Comparison of ENCODE assay signal across 20 cellular contexts in the genomic region with DNA sequence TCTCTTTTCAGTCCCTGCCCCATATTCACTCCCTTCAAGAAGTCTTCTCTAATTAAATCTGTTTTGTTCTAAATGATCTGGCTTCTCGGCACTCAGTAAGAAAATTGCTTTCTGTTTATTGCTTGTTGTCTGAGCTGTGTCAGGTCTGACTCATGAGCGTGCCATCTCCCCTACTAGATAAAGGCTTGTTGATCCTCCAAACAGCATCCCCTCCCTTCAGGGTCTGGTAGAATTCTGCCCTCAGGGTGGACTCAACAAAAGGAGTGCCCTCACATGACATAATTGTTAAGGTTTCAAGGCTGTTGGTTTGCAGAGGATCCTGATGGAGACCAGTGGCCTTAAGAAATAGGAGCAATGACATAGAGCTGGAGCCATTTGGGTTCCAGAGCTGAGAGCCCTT. TPM values are rescaled to one million over a fixed set of nuclear protein-coding genes. Genes with fewer than 3 reads are reported as not detected.
A peak's percentile ranks its signal among the peaks of the same experiment; 100 is the strongest.
DNase-seq lines count a peak whose midpoint lies in the region; ATAC-seq, FAIRE-seq and TF ChIP-seq lines count a peak whose summit lies in the region.
"Had no signal": no experiment of that assay in that cellular context is flagged by ENCODE, and none has a peak within 500 bp of the region (broad histone marks: within the 10 kb centered on the region; RNA-seq: fewer than 3 reads in every experiment).

No MANE protein-coding gene starts in this region.

- no peak for TF ChIP-seq POLR2A in A549 (IDR thresholded peaks at IDR 0.05; ENCODE audit: low read length)

- no peaks in the 10 kb centered on the region for H3K36me3 ChIP-seq in HEK293 (ENCODE audit: control insufficient read depth in 2 of 2, insufficient read depth in 1 of 2, low read length in 2 of 2)
- H3K36me3 ChIP-seq: right lobe of liver had no signal

- peaks cover 3% of the 10 kb centered on the region for H3K36me3 Mint-ChIP-seq in T-helper 17 cell (ENCODE audit: low read depth)
- H3K36me3 Mint-ChIP-seq: natural killer cell; stimulated activated memory B cell treated with anti-CD40 and anti-IgM and Interleukin-4, amounts not matched to agents 10 μg/mL and 1 μg/mL and 100 μg/mL, for 72 hours had no signal

- H3K4me2 ChIP-seq in A549: peak overlapping the region; percentile 30; the same call in 2 of the 3 replicates

- peaks cover 12% of the 10 kb centered on the region for H3K27me3 Mint-ChIP-seq in T-helper 17 cell

- peak overlapping the region; percentile 14 for H3K27ac Mint-ChIP-seq in T-helper 17 cell
- H3K27ac Mint-ChIP-seq: natural killer cell; stimulated activated memory B cell treated with anti-CD40 and anti-IgM and Interleukin-4, amounts not matched to agents 10 μg/mL and 1 μg/mL and 100 μg/mL, for 72 hours; T-helper 2 cell treated with Interferon-gamma antibody and Interleukin-4, amounts not matched to agents 5 μg/mL and 100 μg/mL, for 36 hours had no signal

- no peak for TF ChIP-seq EP300 in A549 (IDR thresholded peaks at IDR 0.05)

- DNase-seq in A549 (ENCODE audit: low read depth in 1 of 2, low spot score in 1 of 2) (peak in 1 of 2 experiments; percentile 27), T-helper 17 cell (no peak), islet precursor cell (peak; percentile 97), SHP77 treated with DMSO at 0.1 percent for 48 hours (lab: John Stamatoyannopoulos, UW) (no peak)
- DNase-seq: activated CD4-positive, alpha-beta T cell treated with anti-CD3 and anti-CD28 coated beads for 48 hours; activated T-cell treated with anti-CD3 and anti-CD28 coated beads, Interleukin-2, amount 50 U/mL, for 1 hour; hippocampal formation; natural killer cell; NCI-H1092 treated with DMSO at 0.1 percent for 48 hours; NCI-H446; right lobe of liver had no signal

- 29% methylated on average over 2 of the region's 2 CpGs for WGBS in A549 (ENCODE audit: missing lambda C conversion rate)

- H3K9me3 ChIP-seq in A549: no peaks in the 10 kb centered on the region
- no peaks in the 10 kb centered on the region for H3K9me3 ChIP-seq in HEK293 (ENCODE audit: control insufficient read depth, insufficient read depth, low read depth, low read length)
- no peaks in the 10 kb centered on the region for H3K9me3 ChIP-seq in T-helper 17 cell (ENCODE audit: control insufficient read depth, low read length, poor library complexity, severe bottlenecking)
- H3K9me3 ChIP-seq: right lobe of liver had no signal

- no peak overlapping the region for H3K4me3 Mint-ChIP-seq in T-helper 17 cell
- H3K4me3 Mint-ChIP-seq: natural killer cell; stimulated activated memory B cell treated with anti-CD40 and anti-IgM and Interleukin-4, amounts not matched to agents 10 μg/mL and 1 μg/mL and 100 μg/mL, for 72 hours; T-helper 2 cell treated with Interferon-gamma antibody and Interleukin-4, amounts not matched to agents 5 μg/mL and 100 μg/mL, for 36 hours had no signal

- FAIRE-seq in A549 (lab: Jason Lieb, UNC): no peak

- H3K27ac ChIP-seq in A549 (0 out of 6 replicates have a peak overlapping the region, but pooled peaks of 1 of the 2 experiments have one; percentile 17), HEK293 (ENCODE audit: extremely low read depth, low read depth, low read length) (no peak overlapping the region)
- H3K27ac ChIP-seq: epithelial cell of prostate, right lobe of liver had no signal

- H3K4me1 Mint-ChIP-seq in T-helper 17 cell: peaks cover 18% of the 10 kb centered on the region
- H3K4me1 Mint-ChIP-seq: stimulated activated memory B cell treated with anti-CD40 and anti-IgM and Interleukin-4, amounts not matched to agents 10 μg/mL and 1 μg/mL and 100 μg/mL, for 72 hours had no signal

- no peak for TF ChIP-seq RAD21 in A549 (conservative IDR thresholded peaks at IDR 0.05 in 1 of 2, IDR thresholded peaks at IDR 0.05 in 1 of 2)

- peak in 1 of 2 experiments; percentile 26; a peak in 3 of 6 replicates for ATAC-seq in A549
- ATAC-seq in T-helper 17 cell: no peak
- no peak for ATAC-seq in GM21390 (IDR thresholded peaks at IDR 0.05; ENCODE audit: unreplicated experiment)
- ATAC-seq in HG02623 (IDR thresholded peaks at IDR 0.05; ENCODE audit: unreplicated experiment): no peak
- no peak for ATAC-seq in GM18498 (IDR thresholded peaks at IDR 0.05; ENCODE audit: unreplicated experiment)
- ATAC-seq: left lobe of liver; natural killer cell; Panc1; right lobe of liver; stimulated activated memory B cell treated with anti-CD40 and anti-IgM and Interleukin-4, amounts not matched to agents 10 μg/mL and 1 μg/mL and 100 μg/mL, for 72 hours had no signal

- POLR2A ChIA-PET in A549 (lab: Yijun Ruan, JAX) (no interaction called here), HEK293 (lab: Yijun Ruan, JAX) (interaction anchor here (0.8 to 1.5 kb wide), 4 partner anchors 11 to 43 kb away, joined by 3 to 5 read pairs (median 3); no protein-coding TSS in a partner anchor)

- H3K4me1 ChIP-seq in A549: peaks cover 13% of the 10 kb centered on the region; the same call in 2 of the 3 replicates
- H3K4me1 ChIP-seq in HEK293 (ENCODE audit: control insufficient read depth, insufficient read depth, low read length): peaks cover 5% of the 10 kb centered on the region; the same call in 1 of the 2 replicates
- H3K4me1 ChIP-seq: right lobe of liver had no signal

- CTCF ChIA-PET in A549 (lab: Yijun Ruan, JAX): interaction anchor here (0.7 to 1.0 kb wide), 3 partner anchors 10 to 18 kb away, joined by 3 read pairs; no protein-coding TSS in a partner anchor
- CTCF ChIA-PET in HEK293 (lab: Yijun Ruan, JAX): interaction anchor here (2.0 kb wide), 1 partner anchor 110 kb away, joined by 5 read pairs; no protein-coding TSS in a partner anchor

- no peak for TF ChIP-seq CTCF in A549 (IDR thresholded peaks at IDR 0.05)
- no peak for TF ChIP-seq CTCF in HEK293 (tag by site-specific recombination; IDR thresholded peaks at IDR 0.05)

- H3K4me3 ChIP-seq in A549: no peak overlapping the region
- no peak overlapping the region for H3K4me3 ChIP-seq in HEK293 (ENCODE audit: low read depth, low read length)
- H3K4me3 ChIP-seq: right lobe of liver had no signal

TF ChIP-seq in A549, 52 proteins besides CTCF, POLR2A, EP300 and RAD21:
- TF ChIP-seq NFE2L2 (conservative IDR thresholded peaks at IDR 0.05; ENCODE audit: low read length): no peak
- TF ChIP-seq ZFP36 (IDR thresholded peaks at IDR 0.05; ENCODE audit: borderline replicate concordance, partially characterized antibody): no peak
- TF ChIP-seq, protein P1, sequence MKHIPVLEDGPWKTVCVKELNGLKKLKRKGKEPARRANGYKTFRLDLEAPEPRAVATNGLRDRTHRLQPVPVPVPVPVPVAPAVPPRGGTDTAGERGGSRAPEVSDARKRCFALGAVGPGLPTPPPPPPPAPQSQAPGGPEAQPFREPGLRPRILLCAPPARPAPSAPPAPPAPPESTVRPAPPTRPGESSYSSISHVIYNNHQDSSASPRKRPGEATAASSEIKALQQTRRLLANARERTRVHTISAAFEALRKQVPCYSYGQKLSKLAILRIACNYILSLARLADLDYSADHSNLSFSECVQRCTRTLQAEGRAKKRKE (CRISPR knock-in tag; IDR thresholded peaks at IDR 0.05; ENCODE audit: low read depth): no peak
- no peak for TF ChIP-seq MAFK (IDR thresholded peaks at IDR 0.05; ENCODE audit: partially characterized antibody)
- TF ChIP-seq KDM5A (IDR thresholded peaks at IDR 0.05): no peak
- no peak for TF ChIP-seq FOSL2 (IDR thresholded peaks at IDR 0.05)
- TF ChIP-seq FOSL2 (CRISPR knock-in tag; IDR thresholded peaks at IDR 0.05): 0 out of 2 replicates have a peak, but pooled peaks have one; percentile 3
- TF ChIP-seq GATA3 (IDR thresholded peaks at IDR 0.05; ENCODE audit: borderline replicate concordance): no peak

TF ChIP-seq in HEK293, 187 proteins besides CTCF, POLR2A, EP300 and RAD21 (continues in another document):
- no peak for TF ChIP-seq ZNF292 (tag by site-specific recombination; IDR thresholded peaks at IDR 0.05; ENCODE audit: borderline replicate concordance, low read depth)
- no peak for TF ChIP-seq ZBTB8A (tag by site-specific recombination; IDR thresholded peaks at IDR 0.05)
- TF ChIP-seq, protein P2, sequence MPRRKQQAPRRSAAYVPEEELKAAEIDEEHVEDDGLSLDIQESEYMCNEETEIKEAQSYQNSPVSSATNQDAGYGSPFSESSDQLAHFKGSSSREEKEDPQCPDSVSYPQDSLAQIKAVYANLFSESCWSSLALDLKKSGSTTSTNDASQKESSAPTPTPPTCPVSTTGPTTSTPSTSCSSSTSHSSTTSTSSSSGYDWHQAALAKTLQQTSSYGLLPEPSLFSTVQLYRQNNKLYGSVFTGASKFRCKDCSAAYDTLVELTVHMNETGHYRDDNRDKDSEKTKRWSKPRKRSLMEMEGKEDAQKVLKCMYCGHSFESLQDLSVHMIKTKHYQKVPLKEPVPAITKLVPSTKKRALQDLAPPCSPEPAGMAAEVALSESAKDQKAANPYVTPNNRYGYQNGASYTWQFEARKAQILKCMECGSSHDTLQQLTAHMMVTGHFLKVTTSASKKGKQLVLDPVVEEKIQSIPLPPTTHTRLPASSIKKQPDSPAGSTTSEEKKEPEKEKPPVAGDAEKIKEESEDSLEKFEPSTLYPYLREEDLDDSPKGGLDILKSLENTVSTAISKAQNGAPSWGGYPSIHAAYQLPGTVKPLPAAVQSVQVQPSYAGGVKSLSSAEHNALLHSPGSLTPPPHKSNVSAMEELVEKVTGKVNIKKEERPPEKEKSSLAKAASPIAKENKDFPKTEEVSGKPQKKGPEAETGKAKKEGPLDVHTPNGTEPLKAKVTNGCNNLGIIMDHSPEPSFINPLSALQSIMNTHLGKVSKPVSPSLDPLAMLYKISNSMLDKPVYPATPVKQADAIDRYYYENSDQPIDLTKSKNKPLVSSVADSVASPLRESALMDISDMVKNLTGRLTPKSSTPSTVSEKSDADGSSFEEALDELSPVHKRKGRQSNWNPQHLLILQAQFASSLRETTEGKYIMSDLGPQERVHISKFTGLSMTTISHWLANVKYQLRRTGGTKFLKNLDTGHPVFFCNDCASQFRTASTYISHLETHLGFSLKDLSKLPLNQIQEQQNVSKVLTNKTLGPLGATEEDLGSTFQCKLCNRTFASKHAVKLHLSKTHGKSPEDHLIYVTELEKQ (tag by site-specific recombination; IDR thresholded peaks at IDR 0.05; ENCODE audit: borderline replicate concordance): no peak
- TF ChIP-seq ZNF629 (tag by site-specific recombination; IDR thresholded peaks at IDR 0.05): no peak

RNA-seq across cellular contexts. Expression of a gene that starts 36.1 kb away (rescaled TPM):
- polyA plus RNA-seq in A549 (2011; rRNA removed) (20.5 and 22.5 TPM in 2 replicates), A549 (2017; fragmentation: RNase III; extraction: RNeasy Plus Mini Kit Qiagen cat#74134 plus additional on column Dnase treatment) (8.3 to 8.7 TPM (median 8.5 TPM) in 3 replicates)
- 4.0 and 4.8 TPM in 2 replicates for polyA plus RNA-seq in A549 (2012; cell fraction: cytosol; rRNA removed)
- polyA plus RNA-seq in A549 (2012; cell fraction: nucleus; rRNA removed): 6.8 and 8.3 TPM in 2 replicates
- polyA minus RNA-seq in A549 (2011; rRNA and poly(A)+ RNA removed): 32.3 and 40.3 TPM in 2 replicates
- total RNA-seq in T-helper 17 cell: 10 to 100 TPM; 92.5 to 99.2 TPM
